ENCODE assay signal across 1 cellular context in genomic region chr11:13140873-13141655, GRCh38.
TF ChIP-seq lines count a peak whose summit lies in the region.

No MANE protein-coding gene starts in this region.

TF ChIP-seq in SK-N-SH, 30 proteins besides CTCF, POLR2A, EP300 and RAD21 (continued from another document):
- no peak for TF ChIP-seq CHD2 (IDR thresholded peaks at IDR 0.05; ENCODE audit: low read length, partially characterized antibody)
TF ChIP-seq in SK-N-SH: peak in this region for 0.
